In genomic region chr1:156583821-156584622, GRCh38 we compare ENCODE assay signal across 8 cellular contexts. TPM values are rescaled to one million over a fixed set of nuclear protein-coding genes. Genes with fewer than 3 reads are reported as not detected.
A peak's percentile ranks its signal among the peaks of the same experiment; 100 is the strongest.
DNase-seq lines count a peak whose midpoint lies in the region; ATAC-seq, FAIRE-seq and TF ChIP-seq lines count a peak whose summit lies in the region.

No MANE protein-coding gene starts in this region.

- H3K4me1 Mint-ChIP-seq in WTC11: peaks cover 20% of the 10 kb centered on the region

- CTCF ChIA-PET in WTC11 (lab: Charles Lee): interaction anchor here (0.6 to 2.1 kb wide), 14 partner anchors 8 to 205 kb away, joined by 3 to 18 read pairs (median 4); partner anchors contain the start of genes HAPLN2 and IQGAP3

- peaks cover 2% of the 10 kb centered on the region for H3K27me3 Mint-ChIP-seq in WTC11 (ENCODE audit: low read depth)

- no peaks in the 10 kb centered on the region for H3K9me3 Mint-ChIP-seq in WTC11

- H3K36me3 ChIP-seq in bronchial epithelial cell (ENCODE audit: control insufficient read depth, insufficient read depth, low read length): no peaks in the 10 kb centered on the region

- no peak for FAIRE-seq in bronchial epithelial cell (lab: Jason Lieb, UNC)

- peak; percentile 73 for DNase-seq in AG08396 (ENCODE audit: low spot score)
- DNase-seq in H4 (ENCODE audit: low spot score): peak; percentile 74
- DNase-seq in NCI-H2227 treated with DMSO at 0.1 percent for 48 hours (lab: John Stamatoyannopoulos, UW): peak; percentile 72
- DNase-seq in WTC11 (ENCODE audit: low spot score): peak; percentile 85
- DNase-seq in bronchial epithelial cell (ENCODE audit: low read depth): peak; percentile 75
- peak; percentile 80 for DNase-seq in kidney tubule cell (ENCODE audit: low spot score)
- peak; percentile 65 for DNase-seq in stimulated activated CD4-positive, alpha-beta T cell treated with anti-CD3 and anti-CD28 coated beads, Interleukin-4, amount 100 ng/mL, for 1 hour
- DNase-seq in foreskin melanocyte: no peak

- TF ChIP-seq CTCF in WTC11 (IDR thresholded peaks at IDR 0.05): peak; percentile 87
- peak; percentile 91 for TF ChIP-seq CTCF in bronchial epithelial cell (IDR thresholded peaks at IDR 0.05; ENCODE audit: insufficient read depth, low read length, severe bottlenecking)

- no peaks in the 10 kb centered on the region for H3K36me3 Mint-ChIP-seq in WTC11

- ATAC-seq in WTC11: peak; percentile 65

- H3K4me3 Mint-ChIP-seq in WTC11: peak overlapping the region; percentile 52

- H3K27me3 ChIP-seq in bronchial epithelial cell (ENCODE audit: control insufficient read depth, insufficient read depth, low read length): no peaks in the 10 kb centered on the region

- POLR2A ChIA-PET in WTC11 (lab: Charles Lee): no interaction called here

- no peak overlapping the region for H3K4me3 ChIP-seq in bronchial epithelial cell (ENCODE audit: low read depth, low read length)

- H3K27ac Mint-ChIP-seq in WTC11: no peak overlapping the region

TF ChIP-seq in WTC11, 78 proteins besides CTCF, POLR2A, EP300 and RAD21:
- peak; percentile 1; the same call in 1 of the 2 replicates for TF ChIP-seq MAX (CRISPR knock-in tag; IDR thresholded peaks at IDR 0.05)
- no peak for TF ChIP-seq JAZF1 (CRISPR knock-in tag; IDR thresholded peaks at IDR 0.05)

RNA-seq across cellular contexts. Expression of gene TTC24, which starts 4.5 kb away (rescaled TPM):
- total RNA-seq in H4 (2014; rRNA removed; shearing (Covaris generic)): not detected in 2 replicates
- total RNA-seq in WTC11 (2021) (0.09 to 0.20 TPM (median 0.11 TPM) in 3 replicates), bronchial epithelial cell (not detected in 2 replicates)

RNA-seq across cellular contexts. Expression of gene NAXE, which starts 7.6 kb away (rescaled TPM):
- 212 and 242 TPM in 2 replicates for total RNA-seq in H4 (2014; rRNA removed; shearing (Covaris generic))
- total RNA-seq in WTC11 (2021): 81.6 to 98.1 TPM (median 92.8 TPM) in 3 replicates
- 142 and 154 TPM in 2 replicates for total RNA-seq in bronchial epithelial cell

RNA-seq across cellular contexts. Expression of gene IQGAP3, which starts 11.7 kb away (rescaled TPM):
- total RNA-seq in H4 (2014; rRNA removed; shearing (Covaris generic)): 9.2 and 12.7 TPM in 2 replicates
- 30.8 to 33.3 TPM (median 33.3 TPM) in 3 replicates for total RNA-seq in WTC11 (2021)
- total RNA-seq in bronchial epithelial cell: 0.53 and 1.7 TPM in 2 replicates

RNA-seq across cellular contexts. Expression of gene GPATCH4, which starts 17.3 kb away (rescaled TPM):
- 31.8 and 49.3 TPM in 2 replicates for total RNA-seq in H4 (2014; rRNA removed; shearing (Covaris generic))
- total RNA-seq in WTC11 (2021): 37.1 to 50.1 TPM (median 38.2 TPM) in 3 replicates
- 15.9 and 29.2 TPM in 2 replicates for total RNA-seq in bronchial epithelial cell

RNA-seq across cellular contexts. Expression of gene HAPLN2, which starts 35.2 kb away (rescaled TPM):
- total RNA-seq in H4 (2014; rRNA removed; shearing (Covaris generic)): not detected in 2 replicates
- total RNA-seq in WTC11 (2021) (1.1 to 1.3 TPM (median 1.2 TPM) in 3 replicates), bronchial epithelial cell (under 0.01 TPM in 1 of 2 replicates, not detected in the other)
